In the genomic region with DNA sequence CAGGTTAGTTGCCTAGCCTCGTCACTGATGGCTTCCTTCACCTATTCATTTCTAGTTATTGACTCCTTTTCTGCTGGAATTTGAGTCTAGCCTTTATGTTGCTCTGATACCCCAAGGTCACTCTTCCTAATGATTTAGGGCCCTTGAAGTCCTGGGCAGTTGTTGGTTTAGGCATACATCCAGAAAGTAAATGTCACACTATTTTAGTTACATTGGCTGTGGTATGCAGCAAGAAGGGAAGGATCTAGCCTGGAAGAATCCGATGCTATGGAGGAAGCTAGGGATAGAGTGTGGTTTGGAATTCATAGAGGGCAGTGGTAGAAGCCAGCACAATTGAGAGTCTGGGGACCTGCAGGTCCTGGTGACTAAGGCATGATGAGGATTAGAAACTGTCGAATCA, we compare ENCODE assay signal across 24 cellular contexts. TPM values are rescaled to one million over a fixed set of nuclear protein-coding genes. Genes with fewer than 3 reads are reported as not detected.
"Had no signal": no experiment of that assay in that cellular context is flagged by ENCODE, and none has a peak within 500 bp of the region (broad histone marks: within the 10 kb centered on the region; RNA-seq: fewer than 3 reads in every experiment).

No MANE protein-coding gene starts in this region.

- ATAC-seq: K562, SK-N-SH treated with all-trans-retinoic acid at 6 μM for 48 hours had no signal

- FAIRE-seq: K562, RCC 7860 had no signal

- H3K36me3 ChIP-seq: SJCRH30 had no signal

- H3K4me1 ChIP-seq: SJCRH30 had no signal

- DNase-seq: MV-4-11, NCI-H1048, NCI-H1105, NCI-H1417 treated with DMSO at 0.1 percent for 48 hours, NCI-H187, NCI-H2029, NCI-H2081 treated with DMSO at 0.1 percent for 48 hours, NCI-H2171, NCI-H226, NCI-H446, NCI-H510A, NCI-H524 treated with DMSO at 0.1 percent for 48 hours, NCI-H69, NCI-H774, RPMI8226, SHP77 treated with DMSO at 0.1 percent for 48 hours, SJCRH30 had no signal

- H3K4me3 ChIP-seq: K562, SJCRH30 had no signal

- H3K9me3 ChIP-seq: SJCRH30 had no signal

- H3K27ac ChIP-seq: HL-60, KMS-11, SJCRH30 had no signal

RNA-seq across cellular contexts. Expression of a gene that starts 38.0 kb away (rescaled TPM):
- total RNA-seq: K562, MCF 10A, SJCRH30 had no signal
- polyA plus RNA-seq: IgD-negative memory B cell, K562 had no signal
